Comparison of ENCODE assay signal across 20 cellular contexts in genomic region chr16:28097500-28097899, GRCh38. TPM values are rescaled to one million over a fixed set of nuclear protein-coding genes. Genes with fewer than 3 reads are reported as not detected.
"Had no signal": no experiment of that assay in that cellular context is flagged by ENCODE, and none has a peak within 500 bp of the region (broad histone marks: within the 10 kb centered on the region; RNA-seq: fewer than 3 reads in every experiment).

No MANE protein-coding gene starts in this region.

- H3K9me3 Mint-ChIP-seq: activated B cell treated with CpG ODN at 0.5 μM for 24 hours; activated CD8-positive, alpha-beta T cell treated with anti-CD3 and anti-CD28 coated beads for 36 hours; activated naive CD8-positive, alpha-beta T cell treated with anti-CD3 and anti-CD28 coated beads for 36 hours; brain; naive thymus-derived CD8-positive, alpha-beta T cell had no signal

- H3K9me3 ChIP-seq: gastroesophageal sphincter, heart left ventricle, testis had no signal

- ATAC-seq: activated CD8-positive, alpha-beta T cell treated with anti-CD3 and anti-CD28 coated beads for 36 hours; gastroesophageal sphincter; left cardiac atrium; naive thymus-derived CD8-positive, alpha-beta T cell had no signal

- DNase-seq: activated B cell treated with CpG ODN at 0.5 μM for 24 hours; activated CD4-positive, alpha-beta T cell treated with anti-CD3 and anti-CD28 coated beads for 4 hours; activated CD8-positive, alpha-beta T cell treated with anti-CD3 and anti-CD28 coated beads for 36 hours; activated gamma-delta T cell treated with Interleukin-2 at 50 U/mL for 16 hours; activated naive CD8-positive, alpha-beta T cell treated with anti-CD3 and anti-CD28 coated beads for 36 hours; activated T-cell treated with anti-CD3 and anti-CD28 coated beads, Interleukin-2, amount 50 U/mL, for 1 hour; amniotic stem cell; central memory CD4-positive, alpha-beta T cell; left cardiac atrium; mesendoderm; naive thymus-derived CD8-positive, alpha-beta T cell; retina; T-helper 1 cell; T-helper 9 cell; testis had no signal

- H3K27me3 Mint-ChIP-seq: activated B cell treated with CpG ODN at 0.5 μM for 24 hours; activated CD8-positive, alpha-beta T cell treated with anti-CD3 and anti-CD28 coated beads for 36 hours; activated naive CD8-positive, alpha-beta T cell treated with anti-CD3 and anti-CD28 coated beads for 36 hours; naive thymus-derived CD8-positive, alpha-beta T cell had no signal

- H3K27me3 ChIP-seq: gastroesophageal sphincter, heart left ventricle, testis had no signal

- H3K4me3 ChIP-seq: coronary artery, gastroesophageal sphincter, heart left ventricle, testis had no signal

- FAIRE-seq: endometrium had no signal

- H3K4me1 Mint-ChIP-seq: activated B cell treated with CpG ODN at 0.5 μM for 24 hours; activated naive CD8-positive, alpha-beta T cell treated with anti-CD3 and anti-CD28 coated beads for 36 hours had no signal

- H3K4me1 ChIP-seq: gastroesophageal sphincter, heart left ventricle, testis had no signal

- H3K27ac ChIP-seq: coronary artery, gastroesophageal sphincter, heart left ventricle, testis had no signal

- H3K27ac Mint-ChIP-seq: activated B cell treated with CpG ODN at 0.5 μM for 24 hours; activated CD8-positive, alpha-beta T cell treated with anti-CD3 and anti-CD28 coated beads for 36 hours had no signal

- H3K4me3 Mint-ChIP-seq: activated B cell treated with CpG ODN at 0.5 μM for 24 hours; activated CD8-positive, alpha-beta T cell treated with anti-CD3 and anti-CD28 coated beads for 36 hours; activated naive CD8-positive, alpha-beta T cell treated with anti-CD3 and anti-CD28 coated beads for 36 hours; brain had no signal

RNA-seq across cellular contexts. Expression of gene GSG1L, which starts 34.0 kb away (rescaled TPM):
- total RNA-seq: activated B cell treated with CpG ODN at 0.5 μM for 24 hours; activated CD8-positive, alpha-beta T cell treated with anti-CD3 and anti-CD28 coated beads for 36 hours; activated naive CD8-positive, alpha-beta T cell treated with anti-CD3 and anti-CD28 coated beads for 36 hours; naive thymus-derived CD8-positive, alpha-beta T cell had no signal
- polyA plus RNA-seq: naive thymus-derived CD8-positive, alpha-beta T cell had no signal
